Comparison of ENCODE assay signal across 8 cellular contexts in the genomic region with DNA sequence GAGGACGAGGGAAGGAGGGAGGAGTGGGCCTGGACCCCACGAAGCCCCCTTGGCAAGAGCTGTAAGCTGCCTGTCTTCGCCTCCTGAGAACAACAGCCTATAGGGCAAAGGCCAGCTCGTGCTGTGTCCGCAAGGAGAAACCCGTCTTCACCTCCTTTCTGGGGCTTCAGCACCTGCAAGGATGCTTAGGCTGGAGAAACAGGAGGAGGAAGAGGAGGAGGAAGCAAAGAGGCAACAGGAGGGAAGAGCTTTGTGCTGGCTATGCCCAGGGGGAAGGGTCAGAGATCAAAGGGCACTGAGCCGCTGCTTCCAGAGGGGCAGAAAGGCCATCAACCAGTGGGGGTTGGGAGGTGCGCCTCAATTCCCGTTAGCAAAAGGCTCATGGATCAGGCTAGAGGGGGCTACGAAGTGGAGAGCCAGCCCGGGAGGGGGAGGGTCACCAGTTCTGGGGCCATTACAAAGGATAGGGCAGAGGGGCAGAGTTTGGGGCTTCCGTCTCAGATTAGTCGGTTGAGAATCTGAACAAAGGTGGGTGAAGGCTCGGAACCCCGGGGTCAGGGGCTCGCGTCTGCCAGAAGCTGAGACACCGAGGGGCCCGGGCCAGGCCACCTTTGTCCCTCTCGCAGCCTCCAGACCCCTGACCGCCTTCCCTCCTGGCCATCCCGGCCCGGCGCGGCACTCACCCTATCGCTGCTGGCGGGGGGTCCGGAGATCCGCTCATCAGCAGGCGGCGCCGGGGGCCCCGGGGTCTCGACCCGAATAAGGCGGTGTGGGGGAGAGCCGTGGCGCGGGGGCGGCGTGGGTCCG. TPM values are rescaled to one million over a fixed set of nuclear protein-coding genes. Genes with fewer than 3 reads are reported as not detected.
DNase-seq lines count a peak whose midpoint lies in the region; ATAC-seq and TF ChIP-seq lines count a peak whose summit lies in the region.

No MANE protein-coding gene starts in this region.

- intact Hi-C loops in lower lobe of right lung (cut with DNase I) = no loop called here
- intact Hi-C loops in transverse colon (cut with DNase I; ENCODE audit: low total_unique reads) = no loop called here

- peak; percentile 51 for DNase-seq in activated T-cell treated with anti-CD3 and anti-CD28 coated beads, Interleukin-2, amount 50 U/mL, for 24 hours
- no peak for DNase-seq in activated T-cell treated with anti-CD3 and anti-CD28 coated beads for 4 hours
- no peak for DNase-seq in astrocyte of the spinal cord (ENCODE audit: low read depth, low spot score)
- DNase-seq in lower lobe of right lung = no peak
- no peak for DNase-seq in transverse colon
- no peak for DNase-seq in KG1 (lab: John Stamatoyannopoulos, UW)
- DNase-seq in stimulated activated CD4-positive, alpha-beta T cell treated with anti-CD3 and anti-CD28 coated beads, Interleukin-1b, Interleukin-23, amount 100 ng/mL, for 48 hours = no peak

- H3K27me3 ChIP-seq in lower lobe of right lung (ENCODE audit: low read depth) (no peaks in the 10 kb centered on the region), transverse colon (no peaks in the 10 kb centered on the region)

- H3K27ac Mint-ChIP-seq in activated T-cell treated with anti-CD3 and anti-CD28 coated beads, Interleukin-2, amount 50 U/mL, for 24 hours = peak overlapping the region; percentile 83

- 12 to 19% methylated on average over 6 to 26 of the region's 42 CpGs for WGBS in transverse colon (ENCODE audit: low coverage in 1 of 2), 2 donors

- no peaks in the 10 kb centered on the region for H3K36me3 Mint-ChIP-seq in activated T-cell treated with anti-CD3 and anti-CD28 coated beads, Interleukin-2, amount 50 U/mL, for 24 hours (ENCODE audit: low read depth)

- in situ Hi-C loops in astrocyte of the spinal cord (cut with HindIII; ENCODE audit: low sequenced_read_pairs) (no loop called here), transverse colon (cut with MboI; ENCODE audit: low pct_ligation_motif_present in 1 of 4, low pct_unique_long_range_greater_than_20kb in 1 of 4, low sequenced_read_pairs in 3 of 4) (loop anchor here in 2 of 4 donors (25.0 kb wide), 2 partner anchors 200 to 425 kb away; partner anchors contain the start of gene GATM (in 2 of the 2))

- no peaks in the 10 kb centered on the region for H3K9me3 ChIP-seq in lower lobe of right lung
- no peaks in the 10 kb centered on the region for H3K9me3 ChIP-seq in transverse colon

- TF ChIP-seq EP300 in transverse colon (IDR thresholded peaks at IDR 0.05; ENCODE audit: low read depth) = no peak

- peak overlapping the region; percentile 73 for H3K27ac ChIP-seq in lower lobe of right lung
- peak overlapping the region; percentile 63 to 92 (median 82) for H3K27ac ChIP-seq in transverse colon

- H3K27me3 Mint-ChIP-seq in activated T-cell treated with anti-CD3 and anti-CD28 coated beads, Interleukin-2, amount 50 U/mL, for 24 hours = no peaks in the 10 kb centered on the region

- TF ChIP-seq CTCF in astrocyte of the spinal cord (IDR thresholded peaks at IDR 0.05; ENCODE audit: low read depth, low read length) (no peak), lower lobe of right lung (IDR thresholded peaks at IDR 0.05) (no peak), transverse colon (IDR thresholded peaks at IDR 0.05) (no peak)

- ATAC-seq in lower lobe of right lung (peak; percentile 7 to 27), HG02610 (IDR thresholded peaks at IDR 0.05; ENCODE audit: unreplicated experiment) (no peak)

- TF ChIP-seq POLR2A in transverse colon (IDR thresholded peaks at IDR 0.05) = no peak

- H3K4me3 ChIP-seq in astrocyte of the spinal cord (ENCODE audit: low read depth, low read length) = peak overlapping the region; percentile 60
- H3K4me3 ChIP-seq in lower lobe of right lung = peak overlapping the region; percentile 70
- peak overlapping the region; percentile 66 to 80 (median 71) for H3K4me3 ChIP-seq in transverse colon

- no peaks in the 10 kb centered on the region for H3K36me3 ChIP-seq in lower lobe of right lung
- H3K36me3 ChIP-seq in transverse colon = no peaks in the 10 kb centered on the region

- H3K4me3 Mint-ChIP-seq in activated T-cell treated with anti-CD3 and anti-CD28 coated beads, Interleukin-2, amount 50 U/mL, for 24 hours = peak overlapping the region; percentile 79

- H3K4me1 Mint-ChIP-seq in activated T-cell treated with anti-CD3 and anti-CD28 coated beads, Interleukin-2, amount 50 U/mL, for 24 hours (ENCODE audit: low read depth) = peaks cover 40% of the 10 kb centered on the region

- no peaks in the 10 kb centered on the region for H3K9me3 Mint-ChIP-seq in activated T-cell treated with anti-CD3 and anti-CD28 coated beads, Interleukin-2, amount 50 U/mL, for 24 hours

- peaks cover 19% of the 10 kb centered on the region for H3K4me1 ChIP-seq in lower lobe of right lung
- H3K4me1 ChIP-seq in transverse colon = peaks cover 7 to 34% (median 20%) of the 10 kb centered on the region in 4 donors

RNA-seq across cellular contexts. Expression of gene SHF, which starts 0.8 kb away (rescaled TPM):
- 6.4 TPM for total RNA-seq in lower lobe of right lung
- total RNA-seq in transverse colon = 1 to 10 TPM in 3 of 4 donors, not detected in 1; 3.7 to 9.8 (median 7.4) TPM

RNA-seq across cellular contexts. Expression of gene DUOX1, which starts 57.2 kb away (rescaled TPM):
- total RNA-seq in lower lobe of right lung (317 TPM), transverse colon (1 to 10 TPM in 1 of 4 donors, under 1 TPM in 2, not detected in 1; 0.14 to 4.1 (median 0.64) TPM)

RNA-seq across cellular contexts. Expression of gene DUOXA1, which starts 57.3 kb away (rescaled TPM):
- total RNA-seq in lower lobe of right lung (131 TPM), transverse colon (1 to 10 TPM in 1 of 4 donors, not detected in 3; 1.4 TPM)

Comparison
In these comparisons a context has a peak if more than half of its experiments do, and no peak if none do; other contexts are left out.
1. RNA of gene DUOX1, which starts 57.2 kb away (total RNA-seq): 317 TPM in lower lobe of right lung (single experiment); 0.14 to 4.1 TPM in transverse colon; every median in the first group is over 10 times any median in the second.
2. RNA of gene DUOXA1, which starts 57.3 kb away (total RNA-seq): 131 TPM in lower lobe of right lung (single experiment); 1.4 TPM in transverse colon; every median in the first group is over 10 times any median in the second.
3. Peak in every context shown above with its lines, with median percentiles within 50 percentile points of each other: H3K4me3 ChIP-seq.